In genomic region chr21:33686386-33686785, GRCh38 we compare ENCODE assay signal across 13 cellular contexts. TPM values are rescaled to one million over a fixed set of nuclear protein-coding genes. Genes with fewer than 3 reads are reported as not detected.
A peak's percentile ranks its signal among the peaks of the same experiment; 100 is the strongest.
DNase-seq lines count a peak whose midpoint lies in the region; ATAC-seq and TF ChIP-seq lines count a peak whose summit lies in the region.
"Had no signal": no experiment of that assay in that cellular context is flagged by ENCODE, and none has a peak within 500 bp of the region (broad histone marks: within the 10 kb centered on the region; RNA-seq: fewer than 3 reads in every experiment).

No MANE protein-coding gene starts in this region.

- no peaks in the 10 kb centered on the region for H3K36me3 ChIP-seq in SK-N-SH (replicated peaks in 1 of 2; ENCODE audit: control insufficient read depth in 1 of 2, insufficient read depth in 2 of 2, low read length in 1 of 2)
- no peaks in the 10 kb centered on the region for H3K36me3 ChIP-seq in smooth muscle cell (ENCODE audit: low read depth)
- H3K36me3 ChIP-seq: colonic mucosa, upper lobe of left lung had no signal

- H3K9me2 ChIP-seq in SK-N-SH = no peaks in the 10 kb centered on the region

- H3K4me3 ChIP-seq in SK-N-SH (ENCODE audit: low read depth in 2 of 2, low read length in 1 of 2) (no peak overlapping the region), smooth muscle cell (no peak overlapping the region)
- H3K4me3 ChIP-seq: colonic mucosa, upper lobe of left lung had no signal

- H3K4me1 ChIP-seq in SK-N-SH (ENCODE audit: control insufficient read depth in 1 of 2, insufficient read depth in 2 of 2, low read depth in 1 of 2, low read length in 1 of 2) = peaks cover 8 to 39% of the 10 kb centered on the region in 2 experiments
- peaks cover 31% of the 10 kb centered on the region for H3K4me1 ChIP-seq in smooth muscle cell (ENCODE audit: low read depth)
- H3K4me1 ChIP-seq: colonic mucosa had no signal

- H3K4me1 Mint-ChIP-seq in stimulated activated naive CD8-positive, alpha-beta T cell treated with anti-CD3 and anti-CD28 coated beads, Interleukin-15, amount 100 ng/mL, for 72 hours = no peaks in the 10 kb centered on the region
- H3K4me1 Mint-ChIP-seq: activated naive CD8-positive, alpha-beta T cell treated with anti-CD3 and anti-CD28 coated beads for 36 hours had no signal

- 100% methylated on average over 3 of the region's 3 CpGs for WGBS in SK-N-SH (ENCODE audit: low lambda C conversion rate)
- WGBS in smooth muscle cell (ENCODE audit: low lambda C conversion rate) = 55% methylated on average over 3 of the region's 3 CpGs

- H3K27me3 Mint-ChIP-seq in stimulated activated naive CD8-positive, alpha-beta T cell treated with anti-CD3 and anti-CD28 coated beads, Interleukin-15, amount 100 ng/mL, for 72 hours = no peaks in the 10 kb centered on the region
- H3K27me3 Mint-ChIP-seq: activated naive CD8-positive, alpha-beta T cell treated with anti-CD3 and anti-CD28 coated beads for 36 hours had no signal

- H3F3A ChIP-seq in SK-N-SH (replicated peaks; ENCODE audit: insufficient read depth) (peaks cover 34% of the 10 kb centered on the region), smooth muscle cell (ENCODE audit: low read depth) (peaks cover 12% of the 10 kb centered on the region)

- H2AFZ ChIP-seq in SK-N-SH (ENCODE audit: low read depth) (no peak overlapping the region), smooth muscle cell (ENCODE audit: low read depth) (no peak overlapping the region)

- H3K9ac ChIP-seq in SK-N-SH = no peak overlapping the region
- no peak overlapping the region for H3K9ac ChIP-seq in smooth muscle cell (ENCODE audit: low read depth)

- DNase-seq in SK-N-SH (no peak), NCI-H510A (lab: John Stamatoyannopoulos, UW) (peak; percentile 13), epithelial cell of prostate (ENCODE audit: low read depth, low spot score) (no peak), smooth muscle cell (lab: John Stamatoyannopoulos, UW; ENCODE audit: unreplicated experiment) (no peak)
- DNase-seq in stimulated activated CD4-positive, alpha-beta T cell treated with anti-CD3 and anti-CD28 coated beads, Interleukin-2, amount 100 ng/mL, for 24 hours = no peak
- DNase-seq in stimulated activated naive CD8-positive, alpha-beta T cell treated with anti-CD3 and anti-CD28 coated beads, Interleukin-15, amount 100 ng/mL, for 72 hours = no peak
- DNase-seq: activated CD4-positive, CD25-positive, alpha-beta regulatory T cell treated with anti-CD3 and anti-CD28 coated beads, Interleukin-2, amount 50 U/mL, for 72 hours; activated naive CD8-positive, alpha-beta T cell treated with anti-CD3 and anti-CD28 coated beads for 36 hours; colonic mucosa; NCI-H146; upper lobe of left lung had no signal

- peaks cover 92% of the 10 kb centered on the region for H3K79me2 ChIP-seq in SK-N-SH (ENCODE audit: insufficient read depth)
- H3K79me2 ChIP-seq in smooth muscle cell (ENCODE audit: low read depth) = peaks cover 90% of the 10 kb centered on the region

- H3K27me3 ChIP-seq in SK-N-SH (ENCODE audit: insufficient read depth) (no peaks in the 10 kb centered on the region), smooth muscle cell (ENCODE audit: low read depth) (no peaks in the 10 kb centered on the region)
- H3K27me3 ChIP-seq: colonic mucosa, upper lobe of left lung had no signal

- no peaks in the 10 kb centered on the region for H3K9me3 Mint-ChIP-seq in stimulated activated naive CD8-positive, alpha-beta T cell treated with anti-CD3 and anti-CD28 coated beads, Interleukin-15, amount 100 ng/mL, for 72 hours
- H3K9me3 Mint-ChIP-seq: activated naive CD8-positive, alpha-beta T cell treated with anti-CD3 and anti-CD28 coated beads for 36 hours had no signal

- H3K4me3 Mint-ChIP-seq in stimulated activated naive CD8-positive, alpha-beta T cell treated with anti-CD3 and anti-CD28 coated beads, Interleukin-15, amount 100 ng/mL, for 72 hours = no peak overlapping the region
- H3K4me3 Mint-ChIP-seq: activated naive CD8-positive, alpha-beta T cell treated with anti-CD3 and anti-CD28 coated beads for 36 hours had no signal

- POLR2A ChIA-PET in SK-N-SH (lab: Yijun Ruan, JAX) = no interaction called here

- H4K20me1 ChIP-seq in SK-N-SH (ENCODE audit: insufficient read depth) (peaks cover 7% of the 10 kb centered on the region; the same call in 1 of the 2 replicates), smooth muscle cell (ENCODE audit: low read depth) (peaks cover 83% of the 10 kb centered on the region)

- H3K27ac ChIP-seq in SK-N-SH (ENCODE audit: low read depth in 2 of 2, low read length in 1 of 2) (peak overlapping the region; percentile 29 to 85; a peak in 3 of 4 replicates), epithelial cell of prostate (peak overlapping the region; percentile 91), smooth muscle cell (ENCODE audit: low read depth) (peak overlapping the region; percentile 85)
- H3K27ac ChIP-seq: colonic mucosa, upper lobe of left lung had no signal

- no peak for ATAC-seq in SK-N-SH treated with all-trans-retinoic acid at 6 μM for 48 hours
- no peak for ATAC-seq in HG02981 (IDR thresholded peaks at IDR 0.05; ENCODE audit: unreplicated experiment)
- no peak for ATAC-seq in stimulated activated naive CD8-positive, alpha-beta T cell treated with anti-CD3 and anti-CD28 coated beads, Interleukin-15, amount 100 ng/mL, for 72 hours

- no peak overlapping the region for H3K27ac Mint-ChIP-seq in stimulated activated naive CD8-positive, alpha-beta T cell treated with anti-CD3 and anti-CD28 coated beads, Interleukin-15, amount 100 ng/mL, for 72 hours
- H3K27ac Mint-ChIP-seq: activated naive CD8-positive, alpha-beta T cell treated with anti-CD3 and anti-CD28 coated beads for 36 hours had no signal

- H3K9me3 ChIP-seq in SK-N-SH = no peaks in the 10 kb centered on the region
- H3K9me3 ChIP-seq in smooth muscle cell (replicated peaks; ENCODE audit: low read depth) = no peaks in the 10 kb centered on the region
- H3K9me3 ChIP-seq: colonic mucosa, upper lobe of left lung had no signal

- TF ChIP-seq CTCF in SK-N-SH (IDR thresholded peaks at IDR 0.05) = no peak
- no peak for TF ChIP-seq CTCF in smooth muscle cell (IDR thresholded peaks at IDR 0.05; ENCODE audit: borderline replicate concordance, insufficient read depth, poor library complexity, severe bottlenecking)

- no peak for TF ChIP-seq EP300 in SK-N-SH (IDR thresholded peaks at IDR 0.05; ENCODE audit: borderline replicate concordance in 1 of 2, low read depth in 1 of 2, low read length in 1 of 2)

- TF ChIP-seq RAD21 in SK-N-SH (IDR thresholded peaks at IDR 0.05; ENCODE audit: low read length) = no peak

- CTCF ChIA-PET in SK-N-SH (lab: Yijun Ruan, JAX) = no interaction called here

- peak overlapping the region; percentile 51; the same call in 1 of the 2 replicates for H3K4me2 ChIP-seq in SK-N-SH
- peak overlapping the region; percentile 70 for H3K4me2 ChIP-seq in smooth muscle cell

TF ChIP-seq in SK-N-SH, 30 proteins besides CTCF, POLR2A, EP300 and RAD21:
- TF ChIP-seq RXRA (IDR thresholded peaks at IDR 0.05; ENCODE audit: borderline replicate concordance, low read depth) = no peak
- TF ChIP-seq FOSL2 (IDR thresholded peaks at IDR 0.05; ENCODE audit: borderline replicate concordance, low read depth) = no peak
- TF ChIP-seq MAX (IDR thresholded peaks at IDR 0.05; ENCODE audit: low read depth) = no peak
- TF ChIP-seq TAF1 (IDR thresholded peaks at IDR 0.05; ENCODE audit: borderline replicate concordance, low read depth, low read length) = no peak
- TF ChIP-seq PBX3 (IDR thresholded peaks at IDR 0.05) = no peak

TF ChIP-seq in SK-N-SH treated with all-trans-retinoic acid at 6 μM for 48 hours, 23 proteins besides CTCF, POLR2A, EP300 and RAD21 (continues in another document):
- TF ChIP-seq RARB (CRISPR knock-in tag; IDR thresholded peaks at IDR 0.05) (no peak), TSHZ2 (CRISPR knock-in tag; IDR thresholded peaks at IDR 0.05) (no peak), TCF4 (CRISPR knock-in tag; IDR thresholded peaks at IDR 0.05; ENCODE audit: borderline replicate concordance) (no peak), OSR1 (CRISPR knock-in tag; IDR thresholded peaks at IDR 0.05) (no peak)

RNA-seq across cellular contexts. Expression of gene ITSN1, which starts 44.1 kb away (rescaled TPM):
- polyA plus RNA-seq in SK-N-SH (2012; rRNA removed) (27.8 and 31.3 TPM in 2 replicates), smooth muscle cell (36.4 and 41.8 TPM in 2 replicates)
- polyA plus RNA-seq in SK-N-SH (2012; cell fraction: cytosol; rRNA removed) = 23.7 and 30.2 TPM in 2 replicates
- polyA plus RNA-seq in SK-N-SH (2012; cell fraction: nucleus; rRNA removed) = 53.2 and 78.1 TPM in 2 replicates
- 39.8 and 76.5 TPM in 2 replicates for total RNA-seq in smooth muscle cell

RNA-seq across cellular contexts. Expression of gene CRYZL1, which starts 44.8 kb away (rescaled TPM):
- polyA plus RNA-seq in SK-N-SH (2012; rRNA removed) (26.3 and 45.9 TPM in 2 replicates), smooth muscle cell (37.7 and 39.9 TPM in 2 replicates)
- polyA plus RNA-seq in SK-N-SH (2012; cell fraction: cytosol; rRNA removed) = 32.3 and 37.1 TPM in 2 replicates
- 52.6 and 97.9 TPM in 2 replicates for polyA plus RNA-seq in SK-N-SH (2012; cell fraction: nucleus; rRNA removed)
- 36.7 and 48.3 TPM in 2 replicates for total RNA-seq in smooth muscle cell
